ENCODE assay signal across 15 cellular contexts in genomic region chr12:131386167-131386521, GRCh38.
DNase-seq lines count a peak whose midpoint lies in the region; ATAC-seq and TF ChIP-seq lines count a peak whose summit lies in the region.
"Had no signal": no experiment of that assay in that cellular context is flagged by ENCODE, and none has a peak within 500 bp of the region (broad histone marks: within the 10 kb centered on the region; RNA-seq: fewer than 3 reads in every experiment).

No MANE protein-coding gene starts in this region.

- no peak overlapping the region for H4K12ac ChIP-seq in trophoblast cell (ENCODE audit: low read depth, low read length)

- H2BK120ac ChIP-seq in mesenchymal stem cell (ENCODE audit: low read depth, low read length) = no peak overlapping the region
- H2BK120ac ChIP-seq in trophoblast cell (ENCODE audit: insufficient read depth, low read length, poor library complexity) = no peak overlapping the region

- no peak overlapping the region for H3K4me2 ChIP-seq in mesenchymal stem cell (ENCODE audit: low read length, poor library complexity, severe bottlenecking)
- H3K4me2 ChIP-seq in trophoblast cell (ENCODE audit: low read length) = no peak overlapping the region
- H3K4me2 ChIP-seq: GM23338 had no signal

- no peak for DNase-seq in Right ventricle myocardium inferior (ENCODE audit: missing footprints)
- DNase-seq in left ventricle myocardium inferior = no peak
- DNase-seq in mesenchymal stem cell = no peak
- no peak for DNase-seq in trophoblast cell
- no peak for DNase-seq in ureter (ENCODE audit: low spot score)
- no peak for DNase-seq in spleen
- DNase-seq in GM19240 (ENCODE audit: insufficient read length, low spot score) = no peak
- DNase-seq: 8988T; Calu3; CD8-positive, alpha-beta T cell; HFFc6 had no signal

- TF ChIP-seq CTCF in left ventricle myocardium inferior (IDR thresholded peaks at IDR 0.05; ENCODE audit: borderline replicate concordance) (no peak), spleen (IDR thresholded peaks at IDR 0.05 in 8 of 11, conservative IDR thresholded peaks at IDR 0.05 in 3 of 11) (no peak)

- intact Hi-C loops in Right ventricle myocardium inferior (cut with DNase I) = no loop called here
- intact Hi-C loops in left ventricle myocardium inferior (cut with micrococcal nuclease) = no loop called here
- intact Hi-C loops in spleen (cut with DNase I; ENCODE audit: low total_unique reads) = no loop called here

- H2BK5ac ChIP-seq in mesenchymal stem cell (ENCODE audit: low read depth, low read length, poor library complexity, severe bottlenecking) (no peak overlapping the region), trophoblast cell (ENCODE audit: low read depth, low read length, poor library complexity) (no peak overlapping the region)

- H2AFZ ChIP-seq in mesenchymal stem cell (ENCODE audit: low read depth, low read length) (no peak overlapping the region), trophoblast cell (ENCODE audit: insufficient read depth, low read length, poor library complexity) (no peak overlapping the region)

- H3K4me3 ChIP-seq in left ventricle myocardium inferior (no peak overlapping the region), mesenchymal stem cell (ENCODE audit: insufficient read depth in 1 of 2, low read depth in 1 of 2, low read length in 2 of 2) (no peak overlapping the region), trophoblast cell (ENCODE audit: low read depth, low read length) (no peak overlapping the region), spleen (no peak overlapping the region)
- H3K4me3 ChIP-seq: BLaER1, GM23338 had no signal

- no peak overlapping the region for H2BK15ac ChIP-seq in mesenchymal stem cell (ENCODE audit: low read depth, poor library complexity, severe bottlenecking)

- no peak overlapping the region for H3K23ac ChIP-seq in mesenchymal stem cell (ENCODE audit: low read length in 2 of 2)
- H3K23ac ChIP-seq in trophoblast cell (ENCODE audit: low read length) = no peak overlapping the region

- H2BK12ac ChIP-seq in mesenchymal stem cell (ENCODE audit: low read length in 2 of 2) = no peak overlapping the region
- no peak overlapping the region for H2BK12ac ChIP-seq in trophoblast cell (ENCODE audit: low read length)

- H3K27me3 ChIP-seq in left ventricle myocardium inferior (ENCODE audit: low read depth) (peaks cover 86% of the 10 kb centered on the region), mesenchymal stem cell (ENCODE audit: control insufficient read depth in 1 of 2, insufficient read depth in 1 of 2, low read length in 2 of 2) (peaks cover 0 to 54% of the 10 kb centered on the region in 2 experiments), trophoblast cell (ENCODE audit: insufficient read depth, low read length) (peaks cover under 1% of the 10 kb centered on the region), spleen (replicated peaks in 1 of 7) (peaks cover 0 to 78% (median 19%) of the 10 kb centered on the region in 7 donors)
- H3K27me3 ChIP-seq: BLaER1 had no signal

- WGBS in mesenchymal stem cell = 80% methylated on average over 5 of the region's 9 CpGs
- WGBS in trophoblast cell (ENCODE audit: extremely low coverage, insufficient coverage, insufficient read length) = no CpG with 5 or more reads among the region's 9 CpGs
- WGBS in spleen, 5 donors = 61 to 75% (median 65%) methylated on average over 7 to 9 of the region's 9 CpGs

- no peak overlapping the region for H3K27ac ChIP-seq in left ventricle myocardium inferior (replicated peaks)
- no peak overlapping the region for H3K27ac ChIP-seq in mesenchymal stem cell (ENCODE audit: low read length, poor library complexity, severe bottlenecking)
- no peak overlapping the region for H3K27ac ChIP-seq in trophoblast cell (ENCODE audit: low read depth, low read length)
- no peak overlapping the region for H3K27ac ChIP-seq in spleen
- H3K27ac ChIP-seq: BLaER1, HL-60 had no signal

- H2AK5ac ChIP-seq in mesenchymal stem cell (ENCODE audit: low read length, severe bottlenecking) (no peak overlapping the region), trophoblast cell (ENCODE audit: low read length) (no peak overlapping the region)

- H3K79me2 ChIP-seq in trophoblast cell (ENCODE audit: control insufficient read depth, insufficient read depth, low read length, poor library complexity) = no peaks in the 10 kb centered on the region

- H3K18ac ChIP-seq in mesenchymal stem cell (ENCODE audit: low read depth in 1 of 2, low read length in 2 of 2) = no peak overlapping the region
- H3K18ac ChIP-seq in trophoblast cell (ENCODE audit: low read length) = no peak overlapping the region

- H3K9me3 ChIP-seq in left ventricle myocardium inferior (replicated peaks) = no peaks in the 10 kb centered on the region
- H3K9me3 ChIP-seq in mesenchymal stem cell (ENCODE audit: control insufficient read depth, low read length) = no peaks in the 10 kb centered on the region
- H3K9me3 ChIP-seq in trophoblast cell (ENCODE audit: insufficient read depth, low read depth, low read length) = peaks cover 2% of the 10 kb centered on the region
- H3K9me3 ChIP-seq in spleen = no peaks in the 10 kb centered on the region
- H3K9me3 ChIP-seq: BLaER1 had no signal

- H4K91ac ChIP-seq in mesenchymal stem cell (ENCODE audit: low read length) (peak overlapping the region; percentile 50), trophoblast cell (ENCODE audit: low read depth, low read length) (no peak overlapping the region)

- H3K36me3 ChIP-seq in left ventricle myocardium inferior (no peaks in the 10 kb centered on the region), mesenchymal stem cell (ENCODE audit: control insufficient read depth in 1 of 2, insufficient read depth in 2 of 2, low read depth in 1 of 2, low read length in 2 of 2) (no peaks in the 10 kb centered on the region), trophoblast cell (ENCODE audit: control insufficient read depth in 1 of 2, insufficient read depth in 2 of 2, low read length in 2 of 2) (no peaks in the 10 kb centered on the region), spleen (no peaks in the 10 kb centered on the region)
- H3K36me3 ChIP-seq: BLaER1 had no signal

- H4K8ac ChIP-seq in mesenchymal stem cell (ENCODE audit: low read length) = no peak overlapping the region
- no peak overlapping the region for H4K8ac ChIP-seq in trophoblast cell (ENCODE audit: low read depth, low read length)

- TF ChIP-seq POLR2A in spleen (IDR thresholded peaks at IDR 0.05) = no peak

- H3K14ac ChIP-seq in mesenchymal stem cell (ENCODE audit: low read length in 2 of 2) (no peak overlapping the region), trophoblast cell (ENCODE audit: low read length) (no peak overlapping the region)

- H3K4ac ChIP-seq in mesenchymal stem cell (ENCODE audit: low read depth in 1 of 2, low read length in 2 of 2) (no peak overlapping the region), trophoblast cell (ENCODE audit: low read depth, low read length) (no peak overlapping the region)

- ATAC-seq in Right ventricle myocardium inferior = peak; percentile 32
- ATAC-seq: CD8-positive, alpha-beta T cell; GM23338; HCT116 had no signal

- H3K9ac ChIP-seq in mesenchymal stem cell (ENCODE audit: low read length) (no peak overlapping the region), trophoblast cell (ENCODE audit: low read length) (peak overlapping the region; percentile 31)
- H3K9ac ChIP-seq: BLaER1 had no signal

- H3K4me1 ChIP-seq in left ventricle myocardium inferior = no peaks in the 10 kb centered on the region
- no peaks in the 10 kb centered on the region for H3K4me1 ChIP-seq in mesenchymal stem cell (ENCODE audit: control insufficient read depth, insufficient read depth, low read depth, low read length)
- H3K4me1 ChIP-seq in trophoblast cell (ENCODE audit: control insufficient read depth in 1 of 2, insufficient read depth in 2 of 2, low read length in 2 of 2) = no peaks in the 10 kb centered on the region
- H3K4me1 ChIP-seq in spleen = no peaks in the 10 kb centered on the region

- H3K79me1 ChIP-seq in mesenchymal stem cell (replicated peaks; ENCODE audit: low read length, poor library complexity, severe bottlenecking) (no peaks in the 10 kb centered on the region), trophoblast cell (ENCODE audit: low read length) (no peaks in the 10 kb centered on the region)
